In the genomic region with DNA sequence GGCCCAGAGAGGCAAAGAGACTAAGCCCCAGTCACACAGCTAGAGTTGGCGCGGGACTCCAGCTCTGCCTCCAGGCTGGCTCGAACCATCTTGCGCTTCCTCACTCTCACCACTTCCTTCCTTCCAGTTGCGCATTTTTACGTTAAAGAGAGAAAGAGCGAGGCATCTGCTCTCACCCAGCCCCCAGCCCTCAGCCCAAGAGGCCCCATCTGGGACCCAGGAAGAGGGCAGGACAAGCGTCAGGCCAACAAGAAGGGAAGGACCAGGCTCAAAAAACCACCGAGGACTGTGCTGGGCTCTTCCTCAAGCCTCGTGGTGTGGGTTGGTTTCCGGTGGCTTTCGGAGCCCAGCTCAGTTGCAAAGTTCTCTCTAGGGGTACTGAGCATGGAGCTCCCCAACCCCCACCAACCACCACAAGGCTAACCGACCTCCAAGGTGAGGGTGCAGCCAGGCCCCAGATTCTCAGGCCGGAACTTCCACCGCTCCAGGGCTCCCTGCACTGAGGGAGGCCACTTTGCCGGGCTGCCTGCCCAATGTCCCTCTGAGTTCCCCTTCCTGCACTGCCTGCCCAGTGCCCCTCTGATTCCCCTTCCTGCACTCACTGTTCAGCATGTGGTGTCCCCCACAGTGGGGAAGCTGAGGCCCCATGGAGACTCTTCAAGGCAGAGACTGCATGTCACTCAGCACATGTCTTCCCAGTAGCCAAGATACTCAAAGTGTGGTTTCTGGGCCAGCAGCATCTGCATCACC, we compare ENCODE assay signal across 1 cellular context.
TF ChIP-seq lines count a peak whose summit lies in the region.

No MANE protein-coding gene starts in this region.

TF ChIP-seq in GM12878, 131 proteins besides CTCF, POLR2A, EP300 and RAD21 (continued from another document):
- TF ChIP-seq ETV6 (conservative IDR thresholded peaks at IDR 0.05 in 1 of 2, IDR thresholded peaks at IDR 0.05 in 1 of 2; ENCODE audit: borderline replicate concordance in 1 of 2, low read depth in 1 of 2) (peak in 1 of 2 experiments; percentile 54; a peak in 1 of 4 replicates), RUNX3 (IDR thresholded peaks at IDR 0.05; ENCODE audit: low read length) (peak; percentile 32; the same call in 1 of the 2 replicates), SMAD1 (IDR thresholded peaks at IDR 0.05; ENCODE audit: low read depth, partially characterized antibody) (no peak), NR2F1 (conservative IDR thresholded peaks at IDR 0.05) (no peak)
- TF ChIP-seq, protein P1, sequence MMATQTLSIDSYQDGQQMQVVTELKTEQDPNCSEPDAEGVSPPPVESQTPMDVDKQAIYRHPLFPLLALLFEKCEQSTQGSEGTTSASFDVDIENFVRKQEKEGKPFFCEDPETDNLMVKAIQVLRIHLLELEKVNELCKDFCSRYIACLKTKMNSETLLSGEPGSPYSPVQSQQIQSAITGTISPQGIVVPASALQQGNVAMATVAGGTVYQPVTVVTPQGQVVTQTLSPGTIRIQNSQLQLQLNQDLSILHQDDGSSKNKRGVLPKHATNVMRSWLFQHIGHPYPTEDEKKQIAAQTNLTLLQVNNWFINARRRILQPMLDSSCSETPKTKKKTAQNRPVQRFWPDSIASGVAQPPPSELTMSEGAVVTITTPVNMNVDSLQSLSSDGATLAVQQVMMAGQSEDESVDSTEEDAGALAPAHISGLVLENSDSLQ (IDR thresholded peaks at IDR 0.05), result peak; percentile 37; the same call in 1 of the 2 replicates
